Comparison of ENCODE assay signal across 25 cellular contexts in the genomic region with DNA sequence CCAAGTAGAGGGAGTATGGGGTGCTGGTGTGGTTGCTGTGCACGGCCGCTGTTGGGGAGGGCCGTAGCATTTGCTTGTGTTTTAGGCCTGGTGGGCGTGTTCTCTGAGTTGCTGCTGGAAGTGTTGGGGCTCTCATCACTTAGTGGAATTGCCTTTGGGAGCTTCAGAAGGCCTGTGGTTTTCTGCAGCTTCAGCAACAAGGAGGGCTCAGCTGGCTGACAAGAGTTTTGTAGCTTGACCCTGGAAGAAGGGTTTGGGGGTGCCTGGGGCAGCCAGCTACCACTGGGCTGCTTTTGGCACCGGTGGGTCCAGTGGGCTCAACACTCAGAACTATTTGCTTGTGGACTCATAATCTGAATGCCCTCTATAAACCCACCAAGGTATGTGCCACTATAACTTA. TPM values are rescaled to one million over a fixed set of nuclear protein-coding genes. Genes with fewer than 3 reads are reported as not detected.
DNase-seq lines count a peak whose midpoint lies in the region; ATAC-seq, FAIRE-seq and TF ChIP-seq lines count a peak whose summit lies in the region.
"Had no signal": no experiment of that assay in that cellular context is flagged by ENCODE, and none has a peak within 500 bp of the region (broad histone marks: within the 10 kb centered on the region; RNA-seq: fewer than 3 reads in every experiment).

No MANE protein-coding gene starts in this region.

- no peak overlapping the region for H3K27ac ChIP-seq in CD8-positive, alpha-beta T cell (ENCODE audit: low read depth, low read length)
- no peak overlapping the region for H3K27ac ChIP-seq in K562 (ENCODE audit: extremely low read depth, low read depth, low read length)
- peak overlapping the region; percentile 91 to 95 for H3K27ac ChIP-seq in small intestine (ENCODE audit: low read depth in 1 of 2, low read length in 1 of 2)
- H3K27ac ChIP-seq: left lung, neural progenitor cell, tibial artery, WERI-Rb-1 had no signal

- peaks cover 25% of the 10 kb centered on the region for H3K4me1 ChIP-seq in CD8-positive, alpha-beta T cell (ENCODE audit: insufficient read depth, low read length)
- H3K4me1 ChIP-seq in K562 (replicated peaks in 1 of 2; ENCODE audit: control insufficient read depth in 2 of 2, insufficient read depth in 2 of 2, low read length in 2 of 2) (peaks cover 6 to 10% of the 10 kb centered on the region in 2 experiments; a peak in 4 of 5 replicates), small intestine (ENCODE audit: control insufficient read depth in 2 of 2, insufficient read depth in 1 of 2, low read depth in 1 of 2, low read length in 1 of 2) (peaks cover 17 to 18% of the 10 kb centered on the region in 2 donors)
- H3K4me1 ChIP-seq: neural progenitor cell had no signal

- H3K9me1 ChIP-seq in K562 (ENCODE audit: control insufficient read depth, insufficient read depth, low read length): no peaks in the 10 kb centered on the region

- no peaks in the 10 kb centered on the region for H3K27me3 Mint-ChIP-seq in CD8-positive, alpha-beta T cell (ENCODE audit: low read depth)
- H3K27me3 Mint-ChIP-seq: central memory CD8-positive, alpha-beta T cell had no signal

- H4K20me1 ChIP-seq in K562 (replicated peaks; ENCODE audit: control insufficient read depth, insufficient read depth, low read length): peaks cover 15% of the 10 kb centered on the region; the same call in 1 of the 2 replicates

- H3K4me2 ChIP-seq in K562 (ENCODE audit: insufficient read depth, low read length): no peak overlapping the region
- H3K4me2 ChIP-seq: neural progenitor cell, SK-N-SH had no signal

- no peak for ATAC-seq in CD8-positive, alpha-beta T cell
- ATAC-seq in K562: no peak; the same call in 2 of the 3 replicates
- ATAC-seq in GM21825 (IDR thresholded peaks at IDR 0.05; ENCODE audit: unreplicated experiment): no peak
- ATAC-seq: activated naive CD4-positive, alpha-beta T cell treated with anti-CD3 and anti-CD28 coated beads, Interleukin-2, amount 50 U/mL, for 72 hours; left lung; stimulated activated naive CD8-positive, alpha-beta T cell treated with anti-CD3 and anti-CD28 coated beads, Interleukin-15, Interleukin-2, amounts not matched to agents 100 U/mL and 50 U/mL, for 24 hours had no signal

- peaks cover 70% of the 10 kb centered on the region for H3K36me3 Mint-ChIP-seq in CD8-positive, alpha-beta T cell

- POLR2A ChIA-PET in CD8-positive, alpha-beta T cell (lab: Charles Lee): interaction anchor here (1.0 kb wide), 1 partner anchor 20 kb away, joined by 3 read pairs; no protein-coding TSS in a partner anchor
- POLR2A ChIA-PET in K562 (lab: Yijun Ruan, JAX): interaction anchor here (0.9 to 2.3 kb wide), 3 partner anchors 8 to 233 kb away, joined by 3 to 9 read pairs (median 5); no protein-coding TSS in a partner anchor

- intact Hi-C loops in CD8-positive, alpha-beta T cell (cut with DNase I, micrococcal nuclease): no loop called here
- intact Hi-C loops in K562 (cut with micrococcal nuclease): no loop called here

- TF ChIP-seq POLR2A in K562 (conservative IDR thresholded peaks at IDR 0.05): no peak

- no peaks in the 10 kb centered on the region for H3K27me3 ChIP-seq in CD8-positive, alpha-beta T cell (ENCODE audit: insufficient read depth, low read length)
- H3K27me3 ChIP-seq in K562 (ENCODE audit: control insufficient read depth in 2 of 2, insufficient read depth in 2 of 2, low read length in 2 of 2): no peaks in the 10 kb centered on the region
- no peaks in the 10 kb centered on the region for H3K27me3 ChIP-seq in small intestine (ENCODE audit: control insufficient read depth in 2 of 2, insufficient read depth in 2 of 2, low read length in 2 of 2)
- H3K27me3 ChIP-seq: ascending aorta, left lung, neural progenitor cell, tibial artery had no signal

- FAIRE-seq in K562 (lab: Jason Lieb, UNC) (no peak), small intestine (lab: Jason Lieb, UNC) (no peak)
- FAIRE-seq: H1 had no signal

- peaks cover 13% of the 10 kb centered on the region for H3K36me3 ChIP-seq in CD8-positive, alpha-beta T cell (ENCODE audit: insufficient read depth, low read length)
- peaks cover 74% of the 10 kb centered on the region for H3K36me3 ChIP-seq in K562 (ENCODE audit: control insufficient read depth, insufficient read depth, low read length)
- peaks cover 3 to 9% of the 10 kb centered on the region in 2 donors for H3K36me3 ChIP-seq in small intestine (ENCODE audit: control insufficient read depth in 2 of 2, insufficient read depth in 2 of 2, low read length in 2 of 2)

- CTCF ChIA-PET in CD8-positive, alpha-beta T cell (lab: Charles Lee): interaction anchor here (1.0 to 1.5 kb wide), 3 partner anchors 13 to 114 kb away, joined by 3 to 5 read pairs (median 5); no protein-coding TSS in a partner anchor
- CTCF ChIA-PET in K562 (lab: Yijun Ruan, JAX; ENCODE audit: low intra/inter-chr PET ratio): no interaction called here

- peak overlapping the region; percentile 45 for H3K27ac Mint-ChIP-seq in CD8-positive, alpha-beta T cell
- H3K27ac Mint-ChIP-seq: activated T-helper 1 cell treated with anti-CD3 and anti-CD28 coated beads, Interleukin-12 subunit alpha, Interleukin-12 subunit beta, Interleukin-2, Interleukin-4 antibody, amounts not matched to agents 30 ng/mL and 10 ng/mL and 1 ng/mL, durations not matched to agents 14 hours and 24 hours and 36 hours; neural progenitor cell had no signal

- H3K9ac ChIP-seq in K562 (ENCODE audit: insufficient read depth in 1 of 2, low read depth in 2 of 2, low read length in 2 of 2): peak overlapping the region in 1 of 2 experiments; percentile 20; a peak in 1 of 4 replicates
- H3K9ac ChIP-seq: neural progenitor cell, SK-N-SH had no signal

- peaks cover 61% of the 10 kb centered on the region for H3K4me1 Mint-ChIP-seq in CD8-positive, alpha-beta T cell (ENCODE audit: low read depth)

- TF ChIP-seq EP300 in K562 (IDR thresholded peaks at IDR 0.05; ENCODE audit: low read length): no peak

- H2AFZ ChIP-seq in K562 (ENCODE audit: low read depth, low read length): no peak overlapping the region
- H2AFZ ChIP-seq: neural progenitor cell had no signal

- 78% methylated on average over 5 of the region's 5 CpGs for WGBS in K562 (ENCODE audit: insufficient coverage, low coverage, missing lambda C conversion rate)
- 87 to 91% (median 88%) methylated on average over 5 of the region's 5 CpGs for WGBS in small intestine, 3 donors

- no peak overlapping the region for H3K4me3 Mint-ChIP-seq in CD8-positive, alpha-beta T cell
- H3K4me3 Mint-ChIP-seq: activated T-helper 1 cell treated with anti-CD3 and anti-CD28 coated beads, Interleukin-12 subunit alpha, Interleukin-12 subunit beta, Interleukin-2, Interleukin-4 antibody, amounts not matched to agents 30 ng/mL and 10 ng/mL and 1 ng/mL, durations not matched to agents 14 hours and 24 hours and 36 hours; central memory CD8-positive, alpha-beta T cell; neural progenitor cell had no signal

- no peaks in the 10 kb centered on the region for H3K9me3 Mint-ChIP-seq in CD8-positive, alpha-beta T cell
- H3K9me3 Mint-ChIP-seq: activated naive CD4-positive, alpha-beta T cell treated with anti-CD3 and anti-CD28 coated beads, Interleukin-2, amount 50 U/mL, for 72 hours; activated T-helper 1 cell treated with anti-CD3 and anti-CD28 coated beads, Interleukin-12 subunit alpha, Interleukin-12 subunit beta, Interleukin-2, Interleukin-4 antibody, amounts not matched to agents 30 ng/mL and 10 ng/mL and 1 ng/mL, durations not matched to agents 14 hours and 24 hours and 36 hours; central memory CD8-positive, alpha-beta T cell; neural progenitor cell had no signal

- TF ChIP-seq CTCF in CD8-positive, alpha-beta T cell (IDR thresholded peaks at IDR 0.05): no peak
- TF ChIP-seq CTCF in K562 (IDR thresholded peaks at IDR 0.05 in 2 of 3, conservative IDR thresholded peaks at IDR 0.05 in 1 of 3; ENCODE audit: insufficient read depth in 2 of 3, low read depth in 1 of 3, low read length in 3 of 3): no peak

- BruUV-seq in K562 (replicated peaks; lab: Mats Ljungman, UMichigan): no TSS peak

- H3K79me2 ChIP-seq in K562 (ENCODE audit: control insufficient read depth, insufficient read depth, low read length): peaks cover 32% of the 10 kb centered on the region

- TF ChIP-seq RAD21 in K562 (CRISPR knock-in tag; conservative IDR thresholded peaks at IDR 0.05 in 1 of 2, IDR thresholded peaks at IDR 0.05 in 1 of 2): no peak

- in situ Hi-C loops in K562 (cut with MboI): no loop called here

- H3K9me3 ChIP-seq in CD8-positive, alpha-beta T cell (ENCODE audit: low read length): no peaks in the 10 kb centered on the region
- H3K9me3 ChIP-seq in K562 (replicated peaks; ENCODE audit: control insufficient read depth, insufficient read depth, low read depth, low read length): no peaks in the 10 kb centered on the region
- no peaks in the 10 kb centered on the region for H3K9me3 ChIP-seq in small intestine (ENCODE audit: control insufficient read depth, low read depth)
- H3K9me3 ChIP-seq: ascending aorta, left lung, SK-N-SH, tibial artery had no signal

- no peak overlapping the region for H3K4me3 ChIP-seq in CD8-positive, alpha-beta T cell (ENCODE audit: low read depth, low read length)
- no peak overlapping the region for H3K4me3 ChIP-seq in K562
- H3K4me3 ChIP-seq in small intestine (ENCODE audit: low read depth in 1 of 2, low read length in 2 of 2): no peak overlapping the region
- H3K4me3 ChIP-seq: ascending aorta, left lung, neural progenitor cell, tibial artery had no signal

- peak; percentile 52 for DNase-seq in activated CD8-positive, alpha-beta memory T cell treated with anti-CD3 and anti-CD28 coated beads for 24 hours
- DNase-seq in activated CD8-positive, alpha-beta memory T cell treated with anti-CD3 and anti-CD28 coated beads, Interleukin-2, amount 50 U/mL, for 48 hours: no peak
- no peak for DNase-seq in CD8-positive, alpha-beta T cell
- no peak for DNase-seq in K562 (ENCODE audit: extremely low read depth in 1 of 4, low spot score in 3 of 4)
- no peak for DNase-seq in small intestine
- DNase-seq in DMS153 (lab: John Stamatoyannopoulos, UW): no peak
- DNase-seq in T-helper 1 cell: no peak
- DNase-seq: activated CD4-positive, alpha-beta T cell treated with anti-CD3 and anti-CD28 coated beads, Interleukin-2, amount 50 U/mL, for 4 hours; C1 segment of cervical spinal cord; DMS53; foreskin melanocyte; GF-D8; left lung; NCI-H446 treated with DMSO at 0.1 percent for 48 hours; SK-N-SH; stimulated activated naive CD8-positive, alpha-beta T cell treated with anti-CD3 and anti-CD28 coated beads, Interleukin-15, Interleukin-2, amounts not matched to agents 100 U/mL and 50 U/mL, for 24 hours; tibial artery; WERI-Rb-1 had no signal

RNA-seq across cellular contexts. Expression of a gene that starts 30.9 kb away (rescaled TPM):
- 100 to 1,000 TPM; 189 to 191 TPM for total RNA-seq in CD8-positive, alpha-beta T cell
- 41.9 and 121 TPM in 2 replicates for total RNA-seq in K562 (2011; cell fraction: chromatin; rRNA removed; ENCODE audit: low replicate concordance)
- 24.8 and 28.7 TPM in 2 replicates for total RNA-seq in K562 (2011; cell fraction: nucleolus; rRNA removed)
- total RNA-seq in K562 (2011; cell fraction: nucleoplasm; rRNA removed): 80.9 and 151 TPM in 2 replicates
- total RNA-seq in K562 (2014; rRNA removed): 40.9 and 43.4 TPM in 2 replicates
- total RNA-seq in K562 (2014; rRNA removed; fragmentation: Illumina TruSeq; extraction: Trizol): 56.1 and 69.9 TPM in 2 replicates
- total RNA-seq in K562 (2015; rRNA removed; fragmentation: Illumina TruSeq; extraction: Trizol): 38.3 and 40.2 TPM in 2 replicates
- total RNA-seq in K562 (2021): 53.8 and 67.9 TPM in 2 replicates
- polyA plus RNA-seq in K562 (2011; rRNA removed): 28.2 and 36.5 TPM in 2 replicates
- 9.7 and 16.7 TPM in 2 replicates for polyA plus RNA-seq in K562 (2011; cell fraction: cytosol; rRNA removed)
- 23.1 and 24.2 TPM in 2 replicates for polyA plus RNA-seq in K562 (2011; cell fraction: nucleus; rRNA removed)
- polyA plus RNA-seq in K562 (2012): 17.2 and 18.7 TPM in 2 replicates
- 27.7 and 30.7 TPM in 2 replicates for polyA plus RNA-seq in K562 (2014; fragmentation: Illumina TruSeq; extraction: Trizol)
- 10 to 100 TPM; 10.8 to 17.4 TPM for polyA plus RNA-seq in K562 (2014; fragmentation: Nextera tagmentation; extraction: Ambion mirVana)
- 25.3 and 30.4 TPM in 2 replicates for polyA plus RNA-seq in K562 (2014; rRNA removed)
- polyA minus RNA-seq in K562 (2011; rRNA and poly(A)+ RNA removed): 73.0 and 82.3 TPM in 2 replicates
- polyA minus RNA-seq in K562 (2011; cell fraction: cytosol; rRNA and poly(A)+ RNA removed): 24.2 and 35.8 TPM in 2 replicates
- polyA minus RNA-seq in K562 (2011; cell fraction: nucleus; rRNA and poly(A)+ RNA removed): 17.8 and 27.5 TPM in 2 replicates
- polyA plus RNA-seq in small intestine: 10 to 100 TPM; 11.6 to 18.1 (median 11.9) TPM

Comparison
In these comparisons a context has a peak if more than half of its experiments do, and no peak if none do; other contexts are left out.
1. H3K27ac ChIP-seq: peak in small intestine (2 of 2); none in CD8-positive, alpha-beta T cell (single experiment) and K562 (single experiment).